In genomic region chr15:83319771-83320170, GRCh38 we compare ENCODE assay signal across 27 cellular contexts. TPM values are rescaled to one million over a fixed set of nuclear protein-coding genes. Genes with fewer than 3 reads are reported as not detected.
"Had no signal": no experiment of that assay in that cellular context is flagged by ENCODE, and none has a peak within 500 bp of the region (broad histone marks: within the 10 kb centered on the region; RNA-seq: fewer than 3 reads in every experiment).

No MANE protein-coding gene starts in this region.

- H3K27me3 ChIP-seq: neutrophil, pancreas, right lobe of liver, sigmoid colon, suprapubic skin, testis, transverse colon, upper lobe of left lung, vagina had no signal

- H3K4me1 ChIP-seq: pancreas, prostate gland, right lobe of liver, sigmoid colon, testis, tibial artery, transverse colon, upper lobe of left lung had no signal

- ATAC-seq: naive thymus-derived CD8-positive, alpha-beta T cell; natural killer cell treated with Interleukin-12 subunit alpha and Interleukin-12 subunit beta and Interleukin-15 and Interleukin-18, amount 100 ng/mL, for 72 hours; pancreas; right lobe of liver; stimulated activated effector memory CD8-positive, alpha-beta T cell treated with anti-CD3 and anti-CD28 coated beads, Interleukin-12 subunit alpha, Interleukin-12 subunit beta, amount 100 ng/mL, for 72 hours; stimulated activated naive B cell treated with anti-CD40 and anti-IgM and Interleukin-4, amounts not matched to agents 10 μg/mL and 1 μg/mL and 100 μg/mL, for 72 hours; stimulated activated naive CD8-positive, alpha-beta T cell treated with anti-CD3 and anti-CD28 coated beads, Interleukin-15, amount 100 ng/mL, for 72 hours had no signal

- H3K27ac ChIP-seq: neutrophil, pancreas, prostate gland, right lobe of liver, sigmoid colon, suprapubic skin, testis, tibial artery, transverse colon, upper lobe of left lung, vagina had no signal

- H3K9me3 ChIP-seq: neutrophil, pancreas, prostate gland, right lobe of liver, sigmoid colon, suprapubic skin, testis, tibial artery, transverse colon, upper lobe of left lung, vagina had no signal

- H3K27ac Mint-ChIP-seq: natural killer cell treated with Interleukin-12 subunit alpha and Interleukin-12 subunit beta and Interleukin-15 and Interleukin-18, amount 100 ng/mL, for 72 hours; nephron progenitor cell; stimulated activated effector memory CD8-positive, alpha-beta T cell treated with anti-CD3 and anti-CD28 coated beads, Interleukin-12 subunit alpha, Interleukin-12 subunit beta, amount 100 ng/mL, for 72 hours; stimulated activated naive B cell treated with anti-CD40 and anti-IgM and Interleukin-4, amounts not matched to agents 10 μg/mL and 1 μg/mL and 100 μg/mL, for 72 hours; stimulated activated naive CD8-positive, alpha-beta T cell treated with anti-CD3 and anti-CD28 coated beads, Interleukin-15, amount 100 ng/mL, for 72 hours had no signal

- H3K36me3 ChIP-seq: neutrophil, pancreas, prostate gland, right lobe of liver, sigmoid colon, suprapubic skin, tibial artery, transverse colon, upper lobe of left lung, vagina had no signal

- H3K4me3 ChIP-seq: pancreas, prostate gland, right lobe of liver, sigmoid colon, suprapubic skin, testis, tibial artery, transverse colon, upper lobe of left lung, vagina had no signal

- H3K36me3 Mint-ChIP-seq: naive thymus-derived CD8-positive, alpha-beta T cell; natural killer cell treated with Interleukin-12 subunit alpha and Interleukin-12 subunit beta and Interleukin-15 and Interleukin-18, amount 100 ng/mL, for 72 hours; stimulated activated effector memory CD8-positive, alpha-beta T cell treated with anti-CD3 and anti-CD28 coated beads, Interleukin-12 subunit alpha, Interleukin-12 subunit beta, amount 100 ng/mL, for 72 hours; stimulated activated naive B cell treated with anti-CD40 and anti-IgM and Interleukin-4, amounts not matched to agents 10 μg/mL and 1 μg/mL and 100 μg/mL, for 72 hours had no signal

- H3K4me3 Mint-ChIP-seq: naive thymus-derived CD8-positive, alpha-beta T cell; natural killer cell treated with Interleukin-12 subunit alpha and Interleukin-12 subunit beta and Interleukin-15 and Interleukin-18, amount 100 ng/mL, for 72 hours; nephron progenitor cell; neural crest cell; stimulated activated effector memory CD8-positive, alpha-beta T cell treated with anti-CD3 and anti-CD28 coated beads, Interleukin-12 subunit alpha, Interleukin-12 subunit beta, amount 100 ng/mL, for 72 hours; stimulated activated naive B cell treated with anti-CD40 and anti-IgM and Interleukin-4, amounts not matched to agents 10 μg/mL and 1 μg/mL and 100 μg/mL, for 72 hours; stimulated activated naive CD8-positive, alpha-beta T cell treated with anti-CD3 and anti-CD28 coated beads, Interleukin-15, amount 100 ng/mL, for 72 hours had no signal

- H3K4me1 Mint-ChIP-seq: naive thymus-derived CD8-positive, alpha-beta T cell; neural crest cell; stimulated activated effector memory CD8-positive, alpha-beta T cell treated with anti-CD3 and anti-CD28 coated beads, Interleukin-12 subunit alpha, Interleukin-12 subunit beta, amount 100 ng/mL, for 72 hours; stimulated activated naive B cell treated with anti-CD40 and anti-IgM and Interleukin-4, amounts not matched to agents 10 μg/mL and 1 μg/mL and 100 μg/mL, for 72 hours; stimulated activated naive CD8-positive, alpha-beta T cell treated with anti-CD3 and anti-CD28 coated beads, Interleukin-15, amount 100 ng/mL, for 72 hours had no signal

- H3K9me3 Mint-ChIP-seq: natural killer cell treated with Interleukin-12 subunit alpha and Interleukin-12 subunit beta and Interleukin-15 and Interleukin-18, amount 100 ng/mL, for 72 hours; nephron progenitor cell; neural crest cell; stimulated activated effector memory CD8-positive, alpha-beta T cell treated with anti-CD3 and anti-CD28 coated beads, Interleukin-12 subunit alpha, Interleukin-12 subunit beta, amount 100 ng/mL, for 72 hours; stimulated activated naive CD8-positive, alpha-beta T cell treated with anti-CD3 and anti-CD28 coated beads, Interleukin-15, amount 100 ng/mL, for 72 hours had no signal

- DNase-seq: naive thymus-derived CD8-positive, alpha-beta T cell; nephron progenitor cell; nucleus accumbens; pancreas; right cardiac atrium; right lobe of liver; sigmoid colon; small intestine; stimulated activated CD4-positive, alpha-beta T cell treated with anti-CD3 and anti-CD28 coated beads, Interleukin-15, amount 100 ng/mL, for 24 hours; stimulated activated CD4-positive, alpha-beta T cell treated with anti-CD3 and anti-CD28 coated beads, Interleukin-2, amount 100 ng/mL, for 24 hours; stimulated activated CD4-positive, alpha-beta T cell treated with anti-CD3 and anti-CD28 coated beads, Interleukin-2, amount 100 ng/mL, for 48 hours; stimulated activated CD4-positive, alpha-beta T cell treated with anti-CD3 and anti-CD28 coated beads, Interleukin-4, amount 100 ng/mL, for 24 hours; stimulated activated naive B cell treated with anti-CD40 and anti-IgM and Interleukin-4, amounts not matched to agents 10 μg/mL and 1 μg/mL and 100 μg/mL, for 72 hours; stimulated activated naive CD4-positive, alpha-beta T cell treated with Interleukin-2 at 50 U/mL for 16 hours; stimulated activated naive CD8-positive, alpha-beta T cell treated with anti-CD3 and anti-CD28 coated beads, Interleukin-15, amount 100 ng/mL, for 72 hours; substantia nigra; testis; tibial artery; transverse colon; upper lobe of left lung had no signal

RNA-seq across cellular contexts. Expression of gene BNC1, which starts 35.3 kb away (rescaled TPM):
- total RNA-seq: naive thymus-derived CD8-positive, alpha-beta T cell; natural killer cell treated with Interleukin-12 subunit alpha and Interleukin-12 subunit beta and Interleukin-15 and Interleukin-18, amount 100 ng/mL, for 72 hours; transverse colon had no signal
- polyA plus RNA-seq: naive thymus-derived CD8-positive, alpha-beta T cell had no signal
